In the genomic region with DNA sequence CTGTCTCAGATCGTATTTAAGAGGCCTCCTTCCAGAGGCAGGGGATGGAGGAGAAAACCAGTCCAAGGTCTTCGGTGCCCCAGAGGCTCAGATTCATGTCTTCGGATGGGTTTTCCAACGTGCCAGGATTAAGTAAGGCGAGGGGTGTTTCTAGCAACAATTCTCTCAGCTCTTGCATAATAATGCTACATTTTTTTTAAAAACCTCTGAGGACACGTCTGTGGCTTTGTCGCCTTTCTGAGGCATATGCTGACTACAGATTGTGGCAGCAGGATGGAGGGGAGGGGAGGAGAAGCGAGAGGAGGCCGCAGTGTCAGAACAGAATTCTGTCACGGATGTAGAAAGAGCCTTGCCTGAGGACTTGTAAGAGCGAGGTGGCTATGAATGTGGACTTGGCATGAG, we compare ENCODE assay signal across 8 cellular contexts. TPM values are rescaled to one million over a fixed set of nuclear protein-coding genes. Genes with fewer than 3 reads are reported as not detected.
DNase-seq lines count a peak whose midpoint lies in the region; ATAC-seq and TF ChIP-seq lines count a peak whose summit lies in the region.

No MANE protein-coding gene starts in this region.

- BruUV-seq in PC-9 (replicated peaks; lab: Mats Ljungman, UMichigan), result no TSS peak

- peaks cover 50% of the 10 kb centered on the region for H3K4me1 Mint-ChIP-seq in GM23338

- H3K9me3 Mint-ChIP-seq in GM23338, result no peaks in the 10 kb centered on the region; the same call in 2 of the 3 replicates

- POLR2A ChIA-PET in PC-9 (lab: Charles Lee; ENCODE audit: unreplicated experiment), result interaction anchor here (0.6 kb wide), 1 partner anchor 36 kb away, joined by 22 read pairs; no protein-coding TSS in a partner anchor

- peaks cover 23% of the 10 kb centered on the region for H3K27me3 Mint-ChIP-seq in GM23338 (ENCODE audit: insufficient read depth, low read depth, poor library complexity)

- H3K36me3 Mint-ChIP-seq in GM23338 (ENCODE audit: low read depth), result no peaks in the 10 kb centered on the region

- H3K27ac ChIP-seq in GM23338 (ENCODE audit: low read depth) (no peak overlapping the region), PC-9 (no peak overlapping the region)

- H3K9ac ChIP-seq in adipocyte (ENCODE audit: low read length), result no peak overlapping the region

- H3K9me2 ChIP-seq in GM23338 (ENCODE audit: insufficient read depth) (no peaks in the 10 kb centered on the region), PC-9 (ENCODE audit: insufficient read depth) (no peaks in the 10 kb centered on the region)

- CTCF ChIA-PET in PC-9 (lab: Charles Lee), result no interaction called here

- intact Hi-C loops in PC-9 (cut with micrococcal nuclease; ENCODE audit: unreplicated experiment), result no loop called here

- ATAC-seq in GM23338, result no peak
- no peak for ATAC-seq in GM19467 (IDR thresholded peaks at IDR 0.05; ENCODE audit: unreplicated experiment)

- H3K9me3 ChIP-seq in adipocyte (ENCODE audit: control insufficient read depth, low read length), result peaks cover 7% of the 10 kb centered on the region
- no peaks in the 10 kb centered on the region for H3K9me3 ChIP-seq in PC-9 (ENCODE audit: insufficient read depth, low read depth)

- TF ChIP-seq CTCF in GM23338 (conservative IDR thresholded peaks at IDR 0.05; ENCODE audit: low read depth in 2 of 2) (no peak), PC-9 (conservative IDR thresholded peaks at IDR 0.05) (no peak)

- H3K4me3 Mint-ChIP-seq in GM23338, result no peak overlapping the region

- no peak overlapping the region for H3K27ac Mint-ChIP-seq in GM23338

- peaks cover 22% of the 10 kb centered on the region for H3K27me3 ChIP-seq in GM23338 (ENCODE audit: insufficient read depth)
- H3K27me3 ChIP-seq in adipocyte (replicated peaks; ENCODE audit: control insufficient read depth, insufficient read depth, low read length), result peaks cover 35% of the 10 kb centered on the region
- 0 out of 2 replicates have a peak, but pooled peaks cover 6% of the 10 kb centered on the region for H3K27me3 ChIP-seq in PC-9 (ENCODE audit: insufficient read depth, low read depth)

- no peaks in the 10 kb centered on the region for H3K79me2 ChIP-seq in GM23338 (replicated peaks; ENCODE audit: insufficient read depth)
- no peaks in the 10 kb centered on the region for H3K79me2 ChIP-seq in PC-9 (ENCODE audit: low read depth)

- H3K36me3 ChIP-seq in GM23338 (ENCODE audit: insufficient read depth) (no peaks in the 10 kb centered on the region; the same call in 1 of the 2 replicates), adipocyte (ENCODE audit: control insufficient read depth, insufficient read depth, low read length, severe bottlenecking) (no peaks in the 10 kb centered on the region), PC-9 (ENCODE audit: low read depth) (no peaks in the 10 kb centered on the region)

- H4K20me1 ChIP-seq in GM23338 (replicated peaks; ENCODE audit: insufficient read depth), result no peaks in the 10 kb centered on the region
- H4K20me1 ChIP-seq in PC-9 (ENCODE audit: insufficient read depth), result no peaks in the 10 kb centered on the region

- H3K4me3 ChIP-seq in GM23338, result no peak overlapping the region
- H3K4me3 ChIP-seq in adipocyte (ENCODE audit: low read length), result no peak overlapping the region
- H3K4me3 ChIP-seq in PC-9, result no peak overlapping the region

- H3F3A ChIP-seq in GM23338 (replicated peaks; ENCODE audit: low read depth) (no peaks in the 10 kb centered on the region), PC-9 (ENCODE audit: insufficient read depth, low read depth) (peaks cover 11% of the 10 kb centered on the region; the same call in 1 of the 2 replicates)

- H3K4me1 ChIP-seq in GM23338 (ENCODE audit: insufficient read depth), result peaks cover 41% of the 10 kb centered on the region
- H3K4me1 ChIP-seq in adipocyte (ENCODE audit: control insufficient read depth, insufficient read depth, low read length), result peaks cover 29% of the 10 kb centered on the region
- peaks cover 17% of the 10 kb centered on the region for H3K4me1 ChIP-seq in PC-9 (replicated peaks; ENCODE audit: insufficient read depth)

- no peak overlapping the region for H3K4me2 ChIP-seq in GM23338
- no peak overlapping the region for H3K4me2 ChIP-seq in PC-9

- peak overlapping the region; percentile 91 for H2AFZ ChIP-seq in GM23338
- no peak overlapping the region for H2AFZ ChIP-seq in PC-9

- DNase-seq in GM23338 (ENCODE audit: low spot score), result no peak
- DNase-seq in T-helper 22 cell (ENCODE audit: low read depth), result peak; percentile 78
- peak; percentile 19 for DNase-seq in adipocyte (ENCODE audit: low read depth)
- DNase-seq in stimulated activated CD8-positive, alpha-beta memory T cell treated with anti-CD3 and anti-CD28 coated beads, Interleukin-12 subunit alpha, Interleukin-12 subunit beta, amount 100 ng/mL, for 4 hours (ENCODE audit: low read depth), result peak; percentile 51
- DNase-seq in middle frontal gyrus (ENCODE audit: extremely low spot score, low spot score), result no peak
- DNase-seq in PC-9, result no peak
- DNase-seq in COLO668 (lab: John Stamatoyannopoulos, UW; ENCODE audit: unreplicated experiment), result no peak

TF ChIP-seq in GM23338, 12 proteins besides CTCF, POLR2A, EP300 and RAD21:
- TF ChIP-seq CREB1 (CRISPR knock-in tag; IDR thresholded peaks at IDR 0.05; ENCODE audit: low read depth) (no peak), NANOG (IDR thresholded peaks at IDR 0.05; ENCODE audit: borderline replicate concordance) (no peak), ZNF114 (CRISPR knock-in tag; IDR thresholded peaks at IDR 0.05) (no peak), ZNF331 (CRISPR knock-in tag; IDR thresholded peaks at IDR 0.05; ENCODE audit: low read depth) (no peak)
- TF ChIP-seq, protein P1, sequence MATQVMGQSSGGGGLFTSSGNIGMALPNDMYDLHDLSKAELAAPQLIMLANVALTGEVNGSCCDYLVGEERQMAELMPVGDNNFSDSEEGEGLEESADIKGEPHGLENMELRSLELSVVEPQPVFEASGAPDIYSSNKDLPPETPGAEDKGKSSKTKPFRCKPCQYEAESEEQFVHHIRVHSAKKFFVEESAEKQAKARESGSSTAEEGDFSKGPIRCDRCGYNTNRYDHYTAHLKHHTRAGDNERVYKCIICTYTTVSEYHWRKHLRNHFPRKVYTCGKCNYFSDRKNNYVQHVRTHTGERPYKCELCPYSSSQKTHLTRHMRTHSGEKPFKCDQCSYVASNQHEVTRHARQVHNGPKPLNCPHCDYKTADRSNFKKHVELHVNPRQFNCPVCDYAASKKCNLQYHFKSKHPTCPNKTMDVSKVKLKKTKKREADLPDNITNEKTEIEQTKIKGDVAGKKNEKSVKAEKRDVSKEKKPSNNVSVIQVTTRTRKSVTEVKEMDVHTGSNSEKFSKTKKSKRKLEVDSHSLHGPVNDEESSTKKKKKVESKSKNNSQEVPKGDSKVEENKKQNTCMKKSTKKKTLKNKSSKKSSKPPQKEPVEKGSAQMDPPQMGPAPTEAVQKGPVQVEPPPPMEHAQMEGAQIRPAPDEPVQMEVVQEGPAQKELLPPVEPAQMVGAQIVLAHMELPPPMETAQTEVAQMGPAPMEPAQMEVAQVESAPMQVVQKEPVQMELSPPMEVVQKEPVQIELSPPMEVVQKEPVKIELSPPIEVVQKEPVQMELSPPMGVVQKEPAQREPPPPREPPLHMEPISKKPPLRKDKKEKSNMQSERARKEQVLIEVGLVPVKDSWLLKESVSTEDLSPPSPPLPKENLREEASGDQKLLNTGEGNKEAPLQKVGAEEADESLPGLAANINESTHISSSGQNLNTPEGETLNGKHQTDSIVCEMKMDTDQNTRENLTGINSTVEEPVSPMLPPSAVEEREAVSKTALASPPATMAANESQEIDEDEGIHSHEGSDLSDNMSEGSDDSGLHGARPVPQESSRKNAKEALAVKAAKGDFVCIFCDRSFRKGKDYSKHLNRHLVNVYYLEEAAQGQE (IDR thresholded peaks at IDR 0.05; ENCODE audit: unreplicated experiment), result no peak
TF ChIP-seq in GM23338: peak in this region for 0.

RNA-seq across cellular contexts. Expression of a gene that starts 17.7 kb away (rescaled TPM):
- total RNA-seq in GM23338 (2014; rRNA removed; shearing (Covaris generic)), result 17.6 and 18.0 TPM in 2 replicates
- polyA plus RNA-seq in GM23338 (2016; fragmentation: Nextera tagmentation; extraction: Ambion mirVana), result 21.1 and 21.4 TPM in 2 replicates
- total RNA-seq in PC-9 (2021), result 29.4 and 33.5 TPM in 2 replicates

Comparison
In these comparisons a context has a peak if more than half of its experiments do, and no peak if none do; other contexts are left out.
1. DNase-seq: peak in T-helper 22 cell (single experiment), adipocyte (single experiment) and stimulated activated CD8-positive, alpha-beta memory T cell treated with anti-CD3 and anti-CD28 coated beads, Interleukin-12 subunit alpha, Interleukin-12 subunit beta, amount 100 ng/mL, for 4 hours (single experiment); none in GM23338 (single experiment), middle frontal gyrus (single experiment), PC-9 (0 of 2) and COLO668 (single experiment).